In the genomic region with DNA sequence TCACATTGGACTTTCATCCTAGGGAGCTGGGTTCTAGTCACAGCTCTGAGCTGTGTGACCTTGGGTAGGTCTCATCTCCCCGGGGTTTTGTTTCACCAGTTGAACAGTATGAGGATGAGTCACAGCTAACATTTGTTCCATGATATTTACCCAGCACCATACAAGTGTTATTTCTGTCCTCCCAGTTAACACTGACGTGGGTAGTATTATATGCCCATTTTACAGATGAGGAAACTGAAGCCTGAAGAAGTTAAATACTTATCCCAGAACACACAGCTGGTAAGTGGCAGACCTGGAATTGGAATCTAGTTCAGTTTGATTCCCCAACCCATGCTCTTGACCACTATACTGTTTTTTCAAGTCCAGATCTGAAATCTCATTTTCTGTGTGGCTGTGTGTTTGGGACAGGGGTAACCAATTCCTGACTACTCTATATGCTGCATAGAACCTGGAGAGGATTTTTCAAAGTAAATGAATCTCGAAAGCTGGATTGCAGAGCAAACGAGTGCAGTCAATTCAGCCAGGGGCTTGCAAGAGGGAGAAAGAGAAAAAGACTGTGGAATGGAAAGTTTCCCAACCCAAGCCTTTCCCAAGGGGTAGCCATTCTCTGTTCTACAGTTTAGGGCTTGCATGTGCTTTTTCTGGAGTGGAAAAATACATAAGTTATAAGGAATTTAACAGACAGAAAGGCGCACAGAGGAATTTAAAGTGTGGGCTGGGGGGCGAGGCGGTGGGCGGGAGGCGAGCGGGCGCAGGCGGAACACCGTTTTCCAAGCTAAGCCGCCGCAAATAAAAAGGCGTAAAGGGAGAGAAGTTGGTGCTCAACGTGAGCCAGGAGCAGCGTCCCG, we compare ENCODE assay signal across 1 cellular context.
TF ChIP-seq lines count a peak whose summit lies in the region.

No MANE protein-coding gene starts in this region.

TF ChIP-seq in HEK293T, 16 proteins besides CTCF, POLR2A, EP300 and RAD21 (continued from another document):
- TF ChIP-seq, protein P1, sequence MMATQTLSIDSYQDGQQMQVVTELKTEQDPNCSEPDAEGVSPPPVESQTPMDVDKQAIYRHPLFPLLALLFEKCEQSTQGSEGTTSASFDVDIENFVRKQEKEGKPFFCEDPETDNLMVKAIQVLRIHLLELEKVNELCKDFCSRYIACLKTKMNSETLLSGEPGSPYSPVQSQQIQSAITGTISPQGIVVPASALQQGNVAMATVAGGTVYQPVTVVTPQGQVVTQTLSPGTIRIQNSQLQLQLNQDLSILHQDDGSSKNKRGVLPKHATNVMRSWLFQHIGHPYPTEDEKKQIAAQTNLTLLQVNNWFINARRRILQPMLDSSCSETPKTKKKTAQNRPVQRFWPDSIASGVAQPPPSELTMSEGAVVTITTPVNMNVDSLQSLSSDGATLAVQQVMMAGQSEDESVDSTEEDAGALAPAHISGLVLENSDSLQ (IDR thresholded peaks at IDR 0.05), result no peak
- TF ChIP-seq FOXK2 (IDR thresholded peaks at IDR 0.05), result no peak
- no peak for TF ChIP-seq HDGF (IDR thresholded peaks at IDR 0.05; ENCODE audit: borderline replicate concordance)
- no peak for TF ChIP-seq SUZ12 (IDR thresholded peaks at IDR 0.05)
- no peak for TF ChIP-seq CTBP1 (IDR thresholded peaks at IDR 0.05; ENCODE audit: borderline replicate concordance)
- no peak; the same call in 1 of the 2 replicates for TF ChIP-seq L3MBTL2 (conservative IDR thresholded peaks at IDR 0.05)
